ENCODE assay signal across 1 cellular context in the genomic region with DNA sequence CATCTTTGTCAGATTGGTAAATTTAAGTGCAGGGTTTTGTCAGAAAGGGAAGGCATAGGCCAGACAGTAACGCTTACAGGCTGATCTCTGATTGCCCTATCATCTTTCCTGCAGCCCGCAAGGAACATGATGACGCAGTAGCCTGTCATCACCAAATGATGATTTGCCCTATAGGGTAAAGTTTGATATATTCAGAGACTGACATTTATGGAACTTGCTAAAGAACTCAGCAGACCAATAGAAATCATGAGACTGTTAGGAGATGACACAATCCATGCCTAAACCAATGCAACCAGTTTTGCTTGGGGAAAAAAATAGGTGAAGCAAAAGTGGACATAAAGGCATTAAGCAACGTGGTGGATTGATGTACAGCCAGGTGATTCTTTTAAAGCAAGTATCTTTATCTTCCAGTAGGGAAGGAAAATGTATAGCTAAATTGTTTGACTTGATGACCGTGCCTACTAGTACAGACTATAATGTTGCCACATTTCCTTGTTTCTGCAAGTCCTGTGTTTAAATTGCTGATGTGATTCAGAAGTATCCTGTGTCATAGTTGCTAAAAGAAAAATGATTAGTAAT.
TF ChIP-seq lines count a peak whose summit lies in the region.

No MANE protein-coding gene starts in this region.

TF ChIP-seq in IMR-90, 13 proteins besides CTCF, POLR2A, EP300 and RAD21:
- TF ChIP-seq CEBPB (IDR thresholded peaks at IDR 0.05; ENCODE audit: low read depth, low read length), result no peak; the same call in none of the 2 replicates
- no peak for TF ChIP-seq SMC3 (IDR thresholded peaks at IDR 0.05; ENCODE audit: low read depth, low read length)
- TF ChIP-seq CHD1 (IDR thresholded peaks at IDR 0.05; ENCODE audit: low read depth, low read length), result no peak
- no peak for TF ChIP-seq MAZ (IDR thresholded peaks at IDR 0.05; ENCODE audit: borderline replicate concordance, low read depth, low read length)
- TF ChIP-seq, protein P1, sequence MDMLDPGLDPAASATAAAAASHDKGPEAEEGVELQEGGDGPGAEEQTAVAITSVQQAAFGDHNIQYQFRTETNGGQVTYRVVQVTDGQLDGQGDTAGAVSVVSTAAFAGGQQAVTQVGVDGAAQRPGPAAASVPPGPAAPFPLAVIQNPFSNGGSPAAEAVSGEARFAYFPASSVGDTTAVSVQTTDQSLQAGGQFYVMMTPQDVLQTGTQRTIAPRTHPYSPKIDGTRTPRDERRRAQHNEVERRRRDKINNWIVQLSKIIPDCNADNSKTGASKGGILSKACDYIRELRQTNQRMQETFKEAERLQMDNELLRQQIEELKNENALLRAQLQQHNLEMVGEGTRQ (IDR thresholded peaks at IDR 0.05; ENCODE audit: low read depth, low read length), result no peak
- no peak for TF ChIP-seq NFE2L2 (IDR thresholded peaks at IDR 0.05; ENCODE audit: low read depth, low read length)
